12 cellular contexts compared by ENCODE assay signal in genomic region chr2:105576050-105576439, GRCh38.
A peak's percentile ranks its signal among the peaks of the same experiment; 100 is the strongest.
DNase-seq lines count a peak whose midpoint lies in the region; TF ChIP-seq lines count a peak whose summit lies in the region.
"Had no signal": no experiment of that assay in that cellular context is flagged by ENCODE, and none has a peak within 500 bp of the region (broad histone marks: within the 10 kb centered on the region; RNA-seq: fewer than 3 reads in every experiment).

No MANE protein-coding gene starts in this region.

- no peaks in the 10 kb centered on the region for H3K9me3 ChIP-seq in CD4-positive, alpha-beta memory T cell (ENCODE audit: control insufficient read depth in 1 of 2, low read length in 2 of 2)
- H3K9me3 ChIP-seq in mammary epithelial cell (replicated peaks; ENCODE audit: insufficient read depth, low read length) (no peaks in the 10 kb centered on the region), prostate gland (no peaks in the 10 kb centered on the region)
- H3K9me3 ChIP-seq: Peyer's patch had no signal

- dilution Hi-C loops in mammary epithelial cell (cut with HindIII; ENCODE audit: low sequenced_read_pairs), result no loop called here

- H3K36me3 ChIP-seq in CD4-positive, alpha-beta memory T cell (ENCODE audit: insufficient read depth, low read length), result no peaks in the 10 kb centered on the region
- H3K36me3 ChIP-seq in KMS-11 (ENCODE audit: insufficient read depth), result no peaks in the 10 kb centered on the region
- H3K36me3 ChIP-seq in mammary epithelial cell (ENCODE audit: insufficient read depth, low read length), result no peaks in the 10 kb centered on the region
- no peaks in the 10 kb centered on the region for H3K36me3 ChIP-seq in prostate gland
- H3K36me3 ChIP-seq: Peyer's patch had no signal

- TF ChIP-seq CTCF in KMS-11 (conservative IDR thresholded peaks at IDR 0.05; ENCODE audit: low read depth, low read length), result no peak
- no peak for TF ChIP-seq CTCF in mammary epithelial cell (conservative IDR thresholded peaks at IDR 0.05 in 1 of 2, IDR thresholded peaks at IDR 0.05 in 1 of 2; ENCODE audit: extremely low read depth in 1 of 2, insufficient read depth in 1 of 2, low read depth in 1 of 2, low read length in 2 of 2)
- no peak for TF ChIP-seq CTCF in nephron (IDR thresholded peaks at IDR 0.05; ENCODE audit: unreplicated experiment in 3 of 3)
- TF ChIP-seq CTCF in GM13976 (IDR thresholded peaks at IDR 0.05; ENCODE audit: borderline replicate concordance, control extremely low read depth, extremely low read depth, insufficient read depth, missing control alignments), result no peak
- TF ChIP-seq CTCF in prostate gland (IDR thresholded peaks at IDR 0.05), result no peak

- H3K4me3 ChIP-seq in CD4-positive, alpha-beta memory T cell (ENCODE audit: low read length in 2 of 2), result no peak overlapping the region
- H3K4me3 ChIP-seq in KMS-11 (IDR thresholded peaks at IDR 0.05; ENCODE audit: insufficient read depth, low read depth, low read length) (no peak overlapping the region), mammary epithelial cell (replicated peaks in 1 of 3; ENCODE audit: insufficient read depth in 1 of 3, low read depth in 2 of 3, low read length in 3 of 3) (no peak overlapping the region), prostate gland (no peak overlapping the region)

- DNase-seq in CD4-positive, alpha-beta memory T cell, result no peak
- no peak for DNase-seq in mammary epithelial cell
- no peak for DNase-seq in GM13976 (ENCODE audit: low spot score)
- no peak for DNase-seq in activated T-helper 1 cell treated with anti-CD3 and anti-CD28 coated beads, Interleukin-12 subunit alpha, Interleukin-12 subunit beta, Interleukin-2, Interleukin-4 antibody, amounts not matched to agents 30 ng/mL and 10 ng/mL and 1 ng/mL, durations not matched to agents 14 hours and 24 hours and 36 hours (ENCODE audit: low spot score)
- no peak for DNase-seq in prostate gland (ENCODE audit: low spot score)
- DNase-seq: activated CD8-positive, alpha-beta memory T cell treated with anti-CD3 and anti-CD28 coated beads, Interleukin-2, amount 10 ng/mL, durations not matched to agents 7 days and 5 days; aorta; Peyer's patch; T-helper 9 cell had no signal

- H4K20me1 ChIP-seq in KMS-11 (ENCODE audit: insufficient read depth) (no peaks in the 10 kb centered on the region), mammary epithelial cell (ENCODE audit: insufficient read depth, low read length) (no peaks in the 10 kb centered on the region)

- in situ Hi-C loops in mammary epithelial cell (cut with MboI; ENCODE audit: low sequenced_read_pairs in 2 of 2), result loop anchor here (10.0 to 25.0 kb wide), 3 partner anchors 161 to 519 kb away; partner anchors contain the start of gene NCK2 (in 1 of the 2)
- in situ Hi-C loops in GM13976 (cut with MboI; ENCODE audit: low sequenced_read_pairs, unreplicated experiment), result loop anchor here (10.0 to 25.0 kb wide), 2 partner anchors 386 to 509 kb away; no protein-coding TSS in a partner anchor

- H3K4me1 Mint-ChIP-seq in CD4-positive, alpha-beta memory T cell, result peaks cover 9 to 29% (median 14%) of the 10 kb centered on the region in 4 donors
- peaks cover 16% of the 10 kb centered on the region for H3K4me1 Mint-ChIP-seq in nephron
- H3K4me1 Mint-ChIP-seq in activated T-helper 1 cell treated with anti-CD3 and anti-CD28 coated beads, Interleukin-12 subunit alpha, Interleukin-12 subunit beta, Interleukin-2, Interleukin-4 antibody, amounts not matched to agents 30 ng/mL and 10 ng/mL and 1 ng/mL, durations not matched to agents 14 hours and 24 hours and 36 hours (ENCODE audit: low read depth), result peaks cover 15% of the 10 kb centered on the region

- H3K27ac ChIP-seq in CD4-positive, alpha-beta memory T cell (ENCODE audit: low read depth, low read length), result no peak overlapping the region
- H3K27ac ChIP-seq in KMS-11 (no peak overlapping the region), mammary epithelial cell (ENCODE audit: insufficient read depth, low read depth, low read length) (no peak overlapping the region), prostate gland (no peak overlapping the region)

- intact Hi-C loops in CD4-positive, alpha-beta memory T cell (cut with micrococcal nuclease), result loop anchor here (1.0 to 5.0 kb wide), 8 partner anchors 163 to 584 kb away; no protein-coding TSS in a partner anchor
- intact Hi-C loops in mammary epithelial cell (cut with micrococcal nuclease) (loop anchor here (1.0 to 5.0 kb wide), 6 partner anchors 170 to 966 kb away; no protein-coding TSS in a partner anchor), prostate gland (cut with DNase I) (loop anchor here (5.0 kb wide), 1 partner anchor 521 kb away; no protein-coding TSS in a partner anchor)
- intact Hi-C loops in activated T-helper 1 cell treated with anti-CD3 and anti-CD28 coated beads, Interleukin-12 subunit alpha, Interleukin-12 subunit beta, Interleukin-2, Interleukin-4 antibody, amounts not matched to agents 30 ng/mL and 10 ng/mL and 1 ng/mL, durations not matched to agents 14 hours and 24 hours and 36 hours (cut with micrococcal nuclease), result loop anchor here (1.0 to 5.0 kb wide), 6 partner anchors 171 to 522 kb away; no protein-coding TSS in a partner anchor

- H2AFZ ChIP-seq in KMS-11 (ENCODE audit: low read depth) (peak overlapping the region; percentile 67; the same call in 1 of the 2 replicates), mammary epithelial cell (ENCODE audit: low read depth, low read length) (peak overlapping the region; percentile 90)

- H3K27me3 Mint-ChIP-seq in CD4-positive, alpha-beta memory T cell, result peaks cover 7 to 10% of the 10 kb centered on the region in 2 donors
- H3K27me3 Mint-ChIP-seq in nephron (ENCODE audit: low read depth), result peaks cover 21% of the 10 kb centered on the region
- H3K27me3 Mint-ChIP-seq in activated T-helper 1 cell treated with anti-CD3 and anti-CD28 coated beads, Interleukin-12 subunit alpha, Interleukin-12 subunit beta, Interleukin-2, Interleukin-4 antibody, amounts not matched to agents 30 ng/mL and 10 ng/mL and 1 ng/mL, durations not matched to agents 14 hours and 24 hours and 36 hours (ENCODE audit: insufficient read depth), result no peaks in the 10 kb centered on the region

- peak overlapping the region in 2 of 8 donors; percentile 0 to 27 for H3K4me3 Mint-ChIP-seq in CD4-positive, alpha-beta memory T cell
- H3K4me3 Mint-ChIP-seq in nephron, result no peak overlapping the region
- no peak overlapping the region for H3K4me3 Mint-ChIP-seq in activated T-helper 1 cell treated with anti-CD3 and anti-CD28 coated beads, Interleukin-12 subunit alpha, Interleukin-12 subunit beta, Interleukin-2, Interleukin-4 antibody, amounts not matched to agents 30 ng/mL and 10 ng/mL and 1 ng/mL, durations not matched to agents 14 hours and 24 hours and 36 hours
- H3K4me3 Mint-ChIP-seq: activated CD8-positive, alpha-beta memory T cell treated with anti-CD3 and anti-CD28 coated beads, Interleukin-2, amount 10 ng/mL, durations not matched to agents 7 days and 5 days; mesothelial cell of epicardium had no signal

- no peaks in the 10 kb centered on the region for H3K79me2 ChIP-seq in KMS-11 (ENCODE audit: insufficient read depth, low read depth)
- no peaks in the 10 kb centered on the region for H3K79me2 ChIP-seq in mammary epithelial cell (ENCODE audit: insufficient read depth, low read length)

- H3K4me2 ChIP-seq in KMS-11 (peak overlapping the region; percentile 50; the same call in 1 of the 2 replicates), mammary epithelial cell (ENCODE audit: insufficient read depth, low read depth, low read length) (peak overlapping the region; percentile 77)

- H3K27ac Mint-ChIP-seq in CD4-positive, alpha-beta memory T cell, result peak overlapping the region in 6 of 7 donors; percentile 42 to 94 (median 91)
- H3K27ac Mint-ChIP-seq in nephron, result peak overlapping the region; percentile 57 to 72 (median 65)
- no peak overlapping the region for H3K27ac Mint-ChIP-seq in activated T-helper 1 cell treated with anti-CD3 and anti-CD28 coated beads, Interleukin-12 subunit alpha, Interleukin-12 subunit beta, Interleukin-2, Interleukin-4 antibody, amounts not matched to agents 30 ng/mL and 10 ng/mL and 1 ng/mL, durations not matched to agents 14 hours and 24 hours and 36 hours
- H3K27ac Mint-ChIP-seq: mesothelial cell of epicardium had no signal

- POLR2A ChIA-PET in CD4-positive, alpha-beta memory T cell (lab: Charles Lee; ENCODE audit: partially characterized antibody), result interaction anchor here (0.8 to 3.0 kb wide), 7 partner anchors 211 to 521 kb away, joined by 3 to 17 read pairs (median 5); no protein-coding TSS in a partner anchor

- no peaks in the 10 kb centered on the region for H3K27me3 ChIP-seq in CD4-positive, alpha-beta memory T cell (ENCODE audit: insufficient read depth, low read length)
- H3K27me3 ChIP-seq in KMS-11 (ENCODE audit: insufficient read depth, low read depth) (no peaks in the 10 kb centered on the region), mammary epithelial cell (ENCODE audit: insufficient read depth, low read length) (no peaks in the 10 kb centered on the region), prostate gland (replicated peaks; ENCODE audit: insufficient read depth) (no peaks in the 10 kb centered on the region)
- H3K27me3 ChIP-seq: Peyer's patch had no signal

- peaks cover 13% of the 10 kb centered on the region for H3K4me1 ChIP-seq in CD4-positive, alpha-beta memory T cell (ENCODE audit: insufficient read depth, low read length)
- H3K4me1 ChIP-seq in KMS-11 (ENCODE audit: low read depth, poor library complexity, severe bottlenecking) (peaks cover 20% of the 10 kb centered on the region), mammary epithelial cell (ENCODE audit: insufficient read depth, low read length) (peaks cover 27% of the 10 kb centered on the region), prostate gland (replicated peaks) (no peaks in the 10 kb centered on the region)

- 0% methylated on average over 1 of the region's 13 CpGs for WGBS in mammary epithelial cell (ENCODE audit: low coverage, missing lambda C conversion rate)
- WGBS in prostate gland, result 45% methylated on average over 13 of the region's 13 CpGs

- no peak overlapping the region for H3K9ac ChIP-seq in KMS-11
- no peak overlapping the region for H3K9ac ChIP-seq in mammary epithelial cell (ENCODE audit: insufficient read depth, low read length)

- H3K9me3 Mint-ChIP-seq in CD4-positive, alpha-beta memory T cell, result no peaks in the 10 kb centered on the region
- no peaks in the 10 kb centered on the region for H3K9me3 Mint-ChIP-seq in nephron
- H3K9me3 Mint-ChIP-seq in activated T-helper 1 cell treated with anti-CD3 and anti-CD28 coated beads, Interleukin-12 subunit alpha, Interleukin-12 subunit beta, Interleukin-2, Interleukin-4 antibody, amounts not matched to agents 30 ng/mL and 10 ng/mL and 1 ng/mL, durations not matched to agents 14 hours and 24 hours and 36 hours, result no peaks in the 10 kb centered on the region
- H3K9me3 Mint-ChIP-seq: mesothelial cell of epicardium had no signal

- TF ChIP-seq POLR2A in prostate gland (IDR thresholded peaks at IDR 0.05), result no peak

- CTCF ChIA-PET in CD4-positive, alpha-beta memory T cell (lab: Charles Lee; ENCODE audit: partially characterized antibody), result interaction anchor here (0.5 to 8.6 kb wide), 49 partner anchors 9 to 969 kb away, joined by 3 to 280 read pairs (median 4); no protein-coding TSS in a partner anchor
- CTCF ChIA-PET in mammary epithelial cell (lab: Charles Lee; ENCODE audit: low non-redundant PET), result interaction anchor here (0.8 kb wide), 1 partner anchor 19 kb away, joined by 3 read pairs; no protein-coding TSS in a partner anchor

- H3K36me3 Mint-ChIP-seq in CD4-positive, alpha-beta memory T cell, result no peaks in the 10 kb centered on the region
- H3K36me3 Mint-ChIP-seq in nephron (ENCODE audit: low read depth), result no peaks in the 10 kb centered on the region
- H3K36me3 Mint-ChIP-seq in activated T-helper 1 cell treated with anti-CD3 and anti-CD28 coated beads, Interleukin-12 subunit alpha, Interleukin-12 subunit beta, Interleukin-2, Interleukin-4 antibody, amounts not matched to agents 30 ng/mL and 10 ng/mL and 1 ng/mL, durations not matched to agents 14 hours and 24 hours and 36 hours (ENCODE audit: low read depth), result no peaks in the 10 kb centered on the region
- H3K36me3 Mint-ChIP-seq: activated CD8-positive, alpha-beta memory T cell treated with anti-CD3 and anti-CD28 coated beads, Interleukin-2, amount 10 ng/mL, durations not matched to agents 7 days and 5 days; mesothelial cell of epicardium had no signal

- BruUV-seq in mammary epithelial cell (replicated peaks; lab: Mats Ljungman, UMichigan), result no TSS peak
